Comparison of ENCODE assay signal across 8 cellular contexts in genomic region chr11:75174781-75175370, GRCh38. TPM values are rescaled to one million over a fixed set of nuclear protein-coding genes. Genes with fewer than 3 reads are reported as not detected.
A peak's percentile ranks its signal among the peaks of the same experiment; 100 is the strongest.
DNase-seq lines count a peak whose midpoint lies in the region; ATAC-seq, FAIRE-seq and TF ChIP-seq lines count a peak whose summit lies in the region.

No MANE protein-coding gene starts in this region.

- TF ChIP-seq CTCF in Peyer's patch (IDR thresholded peaks at IDR 0.05), result no peak
- TF ChIP-seq CTCF in fibroblast of pulmonary artery (IDR thresholded peaks at IDR 0.05; ENCODE audit: low read length, missing control alignments), result no peak

- H3K9me3 ChIP-seq in Peyer's patch, result no peaks in the 10 kb centered on the region

- peaks cover 0 to 17% (median under 1%) of the 10 kb centered on the region in 4 donors for H3K4me1 ChIP-seq in Peyer's patch

- peaks cover 0 to 44% (median 0%) of the 10 kb centered on the region in 3 donors for H3K36me3 ChIP-seq in Peyer's patch

- H3K4me3 ChIP-seq in Peyer's patch (no peak overlapping the region), fibroblast of pulmonary artery (replicated peaks; ENCODE audit: low read depth, low read length) (no peak overlapping the region)

- TF ChIP-seq POLR2A in GM12891 (IDR thresholded peaks at IDR 0.05; ENCODE audit: low read depth, low read length) (no peak), Peyer's patch (IDR thresholded peaks at IDR 0.05) (no peak)

- DNase-seq in GM12891 (ENCODE audit: insufficient read length, low spot score) (no peak), Peyer's patch (peak in 1 of 3 donors; percentile 22), fibroblast of pulmonary artery (ENCODE audit: low read depth) (peak; percentile 34), pons (ENCODE audit: low spot score) (peak; percentile 71), DMS153 treated with DMSO at 0.1 percent for 48 hours (lab: John Stamatoyannopoulos, UW; ENCODE audit: unreplicated experiment) (no peak), GM19240 (ENCODE audit: insufficient read length, low spot score) (no peak), NAMALWA (ENCODE audit: low spot score) (no peak)

- no peak for ATAC-seq in GM21528 (IDR thresholded peaks at IDR 0.05; ENCODE audit: low FRiP score, unreplicated experiment)

- H3K27me3 ChIP-seq in Peyer's patch, result no peaks in the 10 kb centered on the region

- peak overlapping the region in 3 of 4 donors; percentile 57 to 77 (median 73) for H3K27ac ChIP-seq in Peyer's patch

- peak; percentile 72 for FAIRE-seq in GM12891 (lab: Jason Lieb, UNC)

TF ChIP-seq in GM12891, 5 proteins besides CTCF, POLR2A, EP300 and RAD21:
- TF ChIP-seq POLR2AphosphoS5 (IDR thresholded peaks at IDR 0.05; ENCODE audit: low read depth, low read length) (no peak), SPI1 (IDR thresholded peaks at IDR 0.05; ENCODE audit: low read depth, low read length) (peak; percentile 80), POU2F2 (IDR thresholded peaks at IDR 0.05; ENCODE audit: low read depth, low read length) (no peak), TAF1 (IDR thresholded peaks at IDR 0.05; ENCODE audit: low read depth, low read length) (no peak), PAX5 (IDR thresholded peaks at IDR 0.05; ENCODE audit: insufficient read depth, low read length, severe bottlenecking) (no peak)

RNA-seq across cellular contexts. Expression of gene SLCO2B1, which starts 24.0 kb away (rescaled TPM):
- 0.10 TPM for polyA plus RNA-seq in GM12891 (2012; ENCODE audit: low read depth, missing spikeins)
- 100 to 1,000 TPM in 3 of 4 donors, 10 to 100 TPM in 1; 44.6 to 297 (median 208) TPM for total RNA-seq in Peyer's patch

Comparison
In these comparisons a context has a peak if more than half of its experiments do, and no peak if none do; other contexts are left out.
1. DNase-seq: peak in fibroblast of pulmonary artery (single experiment) and pons (single experiment); none in GM12891 (single experiment), DMS153 treated with DMSO at 0.1 percent for 48 hours (single experiment), GM19240 (single experiment) and NAMALWA (single experiment).